1 cellular context compared by ENCODE assay signal in genomic region chr18:31206787-31207381, GRCh38.
A peak's percentile ranks its signal among the peaks of the same experiment; 100 is the strongest.
TF ChIP-seq lines count a peak whose summit lies in the region.

No MANE protein-coding gene starts in this region.

TF ChIP-seq in HepG2, 621 proteins besides CTCF, POLR2A, EP300 and RAD21 (continued from another document and continues in another):
- TF ChIP-seq ZNF512 (CRISPR knock-in tag; IDR thresholded peaks at IDR 0.05) (no peak), HINFP (CRISPR knock-in tag; IDR thresholded peaks at IDR 0.05; ENCODE audit: low read depth) (no peak), MIXL1 (CRISPR knock-in tag; IDR thresholded peaks at IDR 0.05) (no peak), ZNF468 (CRISPR knock-in tag; IDR thresholded peaks at IDR 0.05) (no peak), ZNF709 (CRISPR knock-in tag; IDR thresholded peaks at IDR 0.05) (no peak), ZNF781 (CRISPR knock-in tag; IDR thresholded peaks at IDR 0.05; ENCODE audit: borderline replicate concordance, not compliant biosample characterization) (no peak), ZNF326 (CRISPR knock-in tag; IDR thresholded peaks at IDR 0.05; ENCODE audit: borderline replicate concordance) (no peak), TFE3 (CRISPR knock-in tag; IDR thresholded peaks at IDR 0.05) (no peak), ZSCAN31 (CRISPR knock-in tag; IDR thresholded peaks at IDR 0.05; ENCODE audit: low read depth) (no peak), SUZ12 (IDR thresholded peaks at IDR 0.05; ENCODE audit: low read depth, low read length) (no peak), ZNF772 (CRISPR knock-in tag; IDR thresholded peaks at IDR 0.05) (no peak), ZNF260 (CRISPR knock-in tag; IDR thresholded peaks at IDR 0.05; ENCODE audit: borderline replicate concordance, low read depth) (no peak), RARG (CRISPR knock-in tag; IDR thresholded peaks at IDR 0.05; ENCODE audit: low read depth) (no peak), SMYD3 (CRISPR knock-in tag; IDR thresholded peaks at IDR 0.05) (no peak), SNAPC2 (CRISPR knock-in tag; IDR thresholded peaks at IDR 0.05) (0 out of 2 replicates have a peak, but pooled peaks have one; percentile 29), ZBTB1 (CRISPR knock-in tag; IDR thresholded peaks at IDR 0.05; ENCODE audit: borderline replicate concordance) (no peak), LRRFIP1 (CRISPR knock-in tag; conservative IDR thresholded peaks at IDR 0.05) (no peak), THAP7 (CRISPR knock-in tag; IDR thresholded peaks at IDR 0.05) (no peak), ZUFSP (CRISPR knock-in tag; IDR thresholded peaks at IDR 0.05; ENCODE audit: borderline replicate concordance) (no peak), LCORL (IDR thresholded peaks at IDR 0.05) (no peak), LCORL (CRISPR knock-in tag; IDR thresholded peaks at IDR 0.05) (0 out of 2 replicates have a peak, but pooled peaks have one; percentile 33), ZNF44 (CRISPR knock-in tag; IDR thresholded peaks at IDR 0.05) (no peak), MAZ (IDR thresholded peaks at IDR 0.05; ENCODE audit: borderline replicate concordance, low read depth, low read length) (no peak), MAZ (CRISPR knock-in tag; IDR thresholded peaks at IDR 0.05; ENCODE audit: low read depth) (no peak), ZNF567 (CRISPR knock-in tag; IDR thresholded peaks at IDR 0.05; ENCODE audit: borderline replicate concordance) (no peak), ZBTB39 (CRISPR knock-in tag; IDR thresholded peaks at IDR 0.05) (no peak), SP5 (CRISPR knock-in tag; IDR thresholded peaks at IDR 0.05; ENCODE audit: borderline replicate concordance, low read depth) (peak; percentile 79), ZNF761 (CRISPR knock-in tag; conservative IDR thresholded peaks at IDR 0.05) (no peak), AHR (CRISPR knock-in tag; IDR thresholded peaks at IDR 0.05) (no peak), BCL3 (CRISPR knock-in tag; IDR thresholded peaks at IDR 0.05) (no peak), ATM (IDR thresholded peaks at IDR 0.05; ENCODE audit: borderline replicate concordance) (no peak), ZNF367 (CRISPR knock-in tag; IDR thresholded peaks at IDR 0.05; ENCODE audit: borderline replicate concordance) (no peak), HNRNPK (IDR thresholded peaks at IDR 0.05; ENCODE audit: low read depth, low read length, poor library complexity, severe bottlenecking) (no peak), PRPF4 (IDR thresholded peaks at IDR 0.05; ENCODE audit: low read depth, low read length, poor library complexity, severe bottlenecking) (no peak), CERS6 (CRISPR knock-in tag; IDR thresholded peaks at IDR 0.05) (no peak), JUNB (CRISPR knock-in tag; IDR thresholded peaks at IDR 0.05; ENCODE audit: borderline replicate concordance) (no peak), KAT2B (IDR thresholded peaks at IDR 0.05; ENCODE audit: borderline replicate concordance, low read depth, low read length) (no peak), ZNF292 (CRISPR knock-in tag; IDR thresholded peaks at IDR 0.05; ENCODE audit: borderline replicate concordance, low read depth) (no peak), HNRNPLL (IDR thresholded peaks at IDR 0.05; ENCODE audit: low read depth, low read length, poor library complexity, severe bottlenecking) (no peak), JDP2 (CRISPR knock-in tag; IDR thresholded peaks at IDR 0.05; ENCODE audit: borderline replicate concordance) (no peak), RNF2 (conservative IDR thresholded peaks at IDR 0.05; ENCODE audit: low read depth) (no peak), MYPOP (CRISPR knock-in tag; IDR thresholded peaks at IDR 0.05) (no peak), CCAR2 (optimal IDR thresholded peaks at IDR 0.05; ENCODE audit: low read depth, low read length) (no peak), MTF2 (CRISPR knock-in tag; IDR thresholded peaks at IDR 0.05; ENCODE audit: borderline replicate concordance) (peak; percentile 43; the same call in 1 of the 2 replicates), ATF7-NPFF (CRISPR knock-in tag; IDR thresholded peaks at IDR 0.05; ENCODE audit: low read depth) (no peak), RFXANK (CRISPR knock-in tag; IDR thresholded peaks at IDR 0.05) (no peak), CENPT (CRISPR knock-in tag; IDR thresholded peaks at IDR 0.05; ENCODE audit: low read depth) (no peak), THRA (CRISPR knock-in tag; IDR thresholded peaks at IDR 0.05; ENCODE audit: borderline replicate concordance) (no peak), ZC3H4 (CRISPR knock-in tag; IDR thresholded peaks at IDR 0.05; ENCODE audit: borderline replicate concordance) (no peak), NFYC (CRISPR knock-in tag; IDR thresholded peaks at IDR 0.05) (no peak), SATB2 (CRISPR knock-in tag; IDR thresholded peaks at IDR 0.05) (no peak)
